Comparison of ENCODE assay signal across 14 cellular contexts in genomic region chr19:48145596-48146254, GRCh38.
"Had no signal": no experiment of that assay in that cellular context is flagged by ENCODE, and none has a peak within 500 bp of the region (broad histone marks: within the 10 kb centered on the region; RNA-seq: fewer than 3 reads in every experiment).

No MANE protein-coding gene starts in this region.

- DNase-seq: activated CD4-positive, alpha-beta T cell treated with anti-CD3 and anti-CD28 coated beads, Interleukin-2, amount 50 U/mL, for 1 hour; activated effector memory CD4-positive, alpha-beta T cell treated with anti-CD3 and anti-CD28 coated beads, Interleukin-2, amount 50 U/mL, for 16 hours; amygdala; cortex of kidney; hypothalamus; lower lobe of right lung; midbrain; stimulated activated naive CD4-positive, alpha-beta T cell; upper lobe of left lung had no signal

- H3K4me3 Mint-ChIP-seq: activated naive CD8-positive, alpha-beta T cell; brain; central memory CD8-positive, alpha-beta T cell; T-helper 1 cell treated with Interleukin-12 subunit alpha and Interleukin-12 subunit beta and Interleukin-4 antibody, amounts not matched to agents 30 μg/mL and 1 μg/mL, for 36 hours had no signal

- ATAC-seq: right cardiac atrium had no signal

- H3K4me1 Mint-ChIP-seq: central memory CD8-positive, alpha-beta T cell had no signal

- H3K27ac Mint-ChIP-seq: activated naive CD8-positive, alpha-beta T cell; T-helper 1 cell treated with Interleukin-12 subunit alpha and Interleukin-12 subunit beta and Interleukin-4 antibody, amounts not matched to agents 30 μg/mL and 1 μg/mL, for 36 hours had no signal

- H3K9me3 Mint-ChIP-seq: brain; central memory CD8-positive, alpha-beta T cell; T-helper 1 cell treated with Interleukin-12 subunit alpha and Interleukin-12 subunit beta and Interleukin-4 antibody, amounts not matched to agents 30 μg/mL and 1 μg/mL, for 36 hours had no signal
